Comparison of ENCODE assay signal across 1 cellular context in the genomic region with DNA sequence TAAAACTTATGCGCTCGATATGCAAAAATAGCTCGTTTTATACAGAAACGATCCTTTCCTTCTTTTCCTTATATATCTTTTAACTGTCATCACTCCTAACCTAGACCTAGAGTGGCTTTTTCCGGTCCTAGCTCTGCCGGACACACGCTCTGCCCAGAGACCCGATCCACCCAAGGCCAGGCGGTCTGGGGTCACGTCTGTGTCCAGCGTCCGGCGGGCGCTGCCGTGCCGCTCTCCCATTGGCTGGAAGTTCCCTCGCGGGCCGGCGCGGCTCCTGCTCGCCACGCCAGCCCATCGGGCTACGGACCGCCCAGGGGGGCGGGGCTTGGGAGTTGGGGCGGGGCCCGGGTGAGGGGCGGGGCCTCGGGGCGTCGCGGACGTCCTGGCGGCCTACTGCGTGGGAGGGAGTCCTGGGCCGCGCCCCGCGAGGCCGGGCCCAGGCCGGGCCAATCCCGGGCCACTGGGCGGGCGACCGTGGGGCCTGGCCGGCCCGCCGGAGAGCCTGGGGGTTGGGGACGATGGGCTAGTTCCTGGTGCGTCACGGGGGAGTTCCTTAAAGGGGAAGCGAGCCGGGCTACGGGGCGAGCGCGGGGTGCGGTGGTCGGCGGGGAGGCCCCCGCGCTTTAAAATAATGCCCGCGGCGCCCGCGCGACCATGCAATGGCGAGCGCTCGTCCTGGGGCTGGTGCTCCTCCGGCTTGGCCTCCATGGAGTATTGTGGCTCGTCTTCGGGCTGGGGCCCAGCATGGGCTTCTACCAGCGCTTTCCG.
TF ChIP-seq lines count a peak whose summit lies in the region.

Gene EDEM1, plus strand, starts transcription at position 556 of the 768 bp plus-strand sequence. Its CDS starts 99 bp downstream, at position 655.

TF ChIP-seq in GM12878, 131 proteins besides CTCF, POLR2A, EP300 and RAD21 (continued from another document and continues in another):
- TF ChIP-seq, protein P1, sequence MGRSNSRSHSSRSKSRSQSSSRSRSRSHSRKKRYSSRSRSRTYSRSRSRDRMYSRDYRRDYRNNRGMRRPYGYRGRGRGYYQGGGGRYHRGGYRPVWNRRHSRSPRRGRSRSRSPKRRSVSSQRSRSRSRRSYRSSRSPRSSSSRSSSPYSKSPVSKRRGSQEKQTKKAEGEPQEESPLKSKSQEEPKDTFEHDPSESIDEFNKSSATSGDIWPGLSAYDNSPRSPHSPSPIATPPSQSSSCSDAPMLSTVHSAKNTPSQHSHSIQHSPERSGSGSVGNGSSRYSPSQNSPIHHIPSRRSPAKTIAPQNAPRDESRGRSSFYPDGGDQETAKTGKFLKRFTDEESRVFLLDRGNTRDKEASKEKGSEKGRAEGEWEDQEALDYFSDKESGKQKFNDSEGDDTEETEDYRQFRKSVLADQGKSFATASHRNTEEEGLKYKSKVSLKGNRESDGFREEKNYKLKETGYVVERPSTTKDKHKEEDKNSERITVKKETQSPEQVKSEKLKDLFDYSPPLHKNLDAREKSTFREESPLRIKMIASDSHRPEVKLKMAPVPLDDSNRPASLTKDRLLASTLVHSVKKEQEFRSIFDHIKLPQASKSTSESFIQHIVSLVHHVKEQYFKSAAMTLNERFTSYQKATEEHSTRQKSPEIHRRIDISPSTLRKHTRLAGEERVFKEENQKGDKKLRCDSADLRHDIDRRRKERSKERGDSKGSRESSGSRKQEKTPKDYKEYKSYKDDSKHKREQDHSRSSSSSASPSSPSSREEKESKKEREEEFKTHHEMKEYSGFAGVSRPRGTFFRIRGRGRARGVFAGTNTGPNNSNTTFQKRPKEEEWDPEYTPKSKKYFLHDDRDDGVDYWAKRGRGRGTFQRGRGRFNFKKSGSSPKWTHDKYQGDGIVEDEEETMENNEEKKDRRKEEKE (IDR thresholded peaks at IDR 0.05), result no peak
- TF ChIP-seq BCL11A (IDR thresholded peaks at IDR 0.05; ENCODE audit: low read depth, low read length) (no peak), ATF7 (IDR thresholded peaks at IDR 0.05; ENCODE audit: low read depth) (no peak), MTA3 (IDR thresholded peaks at IDR 0.05; ENCODE audit: borderline replicate concordance, low read length) (no peak), HDAC2 (IDR thresholded peaks at IDR 0.05) (no peak), CREB1 (IDR thresholded peaks at IDR 0.05; ENCODE audit: low read depth) (peak; percentile 90), HCFC1 (IDR thresholded peaks at IDR 0.05; ENCODE audit: low read length) (no peak), MXI1 (IDR thresholded peaks at IDR 0.05; ENCODE audit: low read depth, low read length) (peak; percentile 72), CHD4 (IDR thresholded peaks at IDR 0.05) (no peak), KDM1A (IDR thresholded peaks at IDR 0.05; ENCODE audit: borderline replicate concordance) (no peak), RAD51 (IDR thresholded peaks at IDR 0.05) (no peak), RELB (IDR thresholded peaks at IDR 0.05; ENCODE audit: low read depth) (peak; percentile 43), BHLHE40 (IDR thresholded peaks at IDR 0.05; ENCODE audit: borderline replicate concordance in 1 of 2, low read depth in 2 of 2, low read length in 1 of 2) (peak in 1 of 2 experiments; percentile 50; a peak in 1 of 4 replicates), E2F8 (IDR thresholded peaks at IDR 0.05; ENCODE audit: low read depth, partially characterized antibody) (no peak), SMARCA5 (IDR thresholded peaks at IDR 0.05) (no peak), ESRRA (IDR thresholded peaks at IDR 0.05; ENCODE audit: low read length) (no peak), STAT3 (IDR thresholded peaks at IDR 0.05; ENCODE audit: low read depth, low read length) (no peak), MTA2 (IDR thresholded peaks at IDR 0.05; ENCODE audit: low read depth) (no peak), IKZF1 (conservative IDR thresholded peaks at IDR 0.05) (no peak), ZSCAN29 (IDR thresholded peaks at IDR 0.05) (no peak), SMAD5 (IDR thresholded peaks at IDR 0.05; ENCODE audit: low read depth) (no peak; the same call in 1 of the 2 replicates), ATF2 (IDR thresholded peaks at IDR 0.05; ENCODE audit: low read length) (no peak), DPF2 (IDR thresholded peaks at IDR 0.05) (no peak), SMC3 (IDR thresholded peaks at IDR 0.05; ENCODE audit: borderline replicate concordance, low read length) (no peak), POU2F2 (IDR thresholded peaks at IDR 0.05; ENCODE audit: borderline replicate concordance, low read depth, low read length) (0 out of 3 replicates have a peak, but pooled peaks have one; percentile 35), MEF2B (IDR thresholded peaks at IDR 0.05; ENCODE audit: partially characterized antibody, poor library complexity, severe bottlenecking) (no peak), ETV6 (conservative IDR thresholded peaks at IDR 0.05 in 1 of 2, IDR thresholded peaks at IDR 0.05 in 1 of 2; ENCODE audit: borderline replicate concordance in 1 of 2, low read depth in 1 of 2) (no peak), GABPA (IDR thresholded peaks at IDR 0.05; ENCODE audit: low read depth) (no peak), ASH2L (IDR thresholded peaks at IDR 0.05; ENCODE audit: borderline replicate concordance, low read depth) (no peak), FOS (IDR thresholded peaks at IDR 0.05; ENCODE audit: borderline replicate concordance, extremely low read depth, insufficient read length) (no peak)
- TF ChIP-seq, protein P2, sequence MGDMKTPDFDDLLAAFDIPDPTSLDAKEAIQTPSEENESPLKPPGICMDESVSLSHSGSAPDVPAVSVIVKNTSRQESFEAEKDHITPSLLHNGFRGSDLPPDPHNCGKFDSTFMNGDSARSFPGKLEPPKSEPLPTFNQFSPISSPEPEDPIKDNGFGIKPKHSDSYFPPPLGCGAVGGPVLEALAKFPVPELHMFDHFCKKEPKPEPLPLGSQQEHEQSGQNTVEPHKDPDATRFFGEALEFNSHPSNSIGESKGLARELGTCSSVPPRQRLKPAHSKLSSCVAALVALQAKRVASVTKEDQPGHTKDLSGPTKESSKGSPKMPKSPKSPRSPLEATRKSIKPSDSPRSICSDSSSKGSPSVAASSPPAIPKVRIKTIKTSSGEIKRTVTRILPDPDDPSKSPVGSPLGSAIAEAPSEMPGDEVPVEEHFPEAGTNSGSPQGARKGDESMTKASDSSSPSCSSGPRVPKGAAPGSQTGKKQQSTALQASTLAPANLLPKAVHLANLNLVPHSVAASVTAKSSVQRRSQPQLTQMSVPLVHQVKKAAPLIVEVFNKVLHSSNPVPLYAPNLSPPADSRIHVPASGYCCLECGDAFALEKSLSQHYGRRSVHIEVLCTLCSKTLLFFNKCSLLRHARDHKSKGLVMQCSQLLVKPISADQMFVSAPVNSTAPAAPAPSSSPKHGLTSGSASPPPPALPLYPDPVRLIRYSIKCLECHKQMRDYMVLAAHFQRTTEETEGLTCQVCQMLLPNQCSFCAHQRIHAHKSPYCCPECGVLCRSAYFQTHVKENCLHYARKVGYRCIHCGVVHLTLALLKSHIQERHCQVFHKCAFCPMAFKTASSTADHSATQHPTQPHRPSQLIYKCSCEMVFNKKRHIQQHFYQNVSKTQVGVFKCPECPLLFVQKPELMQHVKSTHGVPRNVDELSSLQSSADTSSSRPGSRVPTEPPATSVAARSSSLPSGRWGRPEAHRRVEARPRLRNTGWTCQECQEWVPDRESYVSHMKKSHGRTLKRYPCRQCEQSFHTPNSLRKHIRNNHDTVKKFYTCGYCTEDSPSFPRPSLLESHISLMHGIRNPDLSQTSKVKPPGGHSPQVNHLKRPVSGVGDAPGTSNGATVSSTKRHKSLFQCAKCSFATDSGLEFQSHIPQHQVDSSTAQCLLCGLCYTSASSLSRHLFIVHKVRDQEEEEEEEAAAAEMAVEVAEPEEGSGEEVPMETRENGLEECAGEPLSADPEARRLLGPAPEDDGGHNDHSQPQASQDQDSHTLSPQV (IDR thresholded peaks at IDR 0.05), result no peak
- TF ChIP-seq, protein P3, sequence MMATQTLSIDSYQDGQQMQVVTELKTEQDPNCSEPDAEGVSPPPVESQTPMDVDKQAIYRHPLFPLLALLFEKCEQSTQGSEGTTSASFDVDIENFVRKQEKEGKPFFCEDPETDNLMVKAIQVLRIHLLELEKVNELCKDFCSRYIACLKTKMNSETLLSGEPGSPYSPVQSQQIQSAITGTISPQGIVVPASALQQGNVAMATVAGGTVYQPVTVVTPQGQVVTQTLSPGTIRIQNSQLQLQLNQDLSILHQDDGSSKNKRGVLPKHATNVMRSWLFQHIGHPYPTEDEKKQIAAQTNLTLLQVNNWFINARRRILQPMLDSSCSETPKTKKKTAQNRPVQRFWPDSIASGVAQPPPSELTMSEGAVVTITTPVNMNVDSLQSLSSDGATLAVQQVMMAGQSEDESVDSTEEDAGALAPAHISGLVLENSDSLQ (IDR thresholded peaks at IDR 0.05), result no peak
- TF ChIP-seq, protein P4, sequence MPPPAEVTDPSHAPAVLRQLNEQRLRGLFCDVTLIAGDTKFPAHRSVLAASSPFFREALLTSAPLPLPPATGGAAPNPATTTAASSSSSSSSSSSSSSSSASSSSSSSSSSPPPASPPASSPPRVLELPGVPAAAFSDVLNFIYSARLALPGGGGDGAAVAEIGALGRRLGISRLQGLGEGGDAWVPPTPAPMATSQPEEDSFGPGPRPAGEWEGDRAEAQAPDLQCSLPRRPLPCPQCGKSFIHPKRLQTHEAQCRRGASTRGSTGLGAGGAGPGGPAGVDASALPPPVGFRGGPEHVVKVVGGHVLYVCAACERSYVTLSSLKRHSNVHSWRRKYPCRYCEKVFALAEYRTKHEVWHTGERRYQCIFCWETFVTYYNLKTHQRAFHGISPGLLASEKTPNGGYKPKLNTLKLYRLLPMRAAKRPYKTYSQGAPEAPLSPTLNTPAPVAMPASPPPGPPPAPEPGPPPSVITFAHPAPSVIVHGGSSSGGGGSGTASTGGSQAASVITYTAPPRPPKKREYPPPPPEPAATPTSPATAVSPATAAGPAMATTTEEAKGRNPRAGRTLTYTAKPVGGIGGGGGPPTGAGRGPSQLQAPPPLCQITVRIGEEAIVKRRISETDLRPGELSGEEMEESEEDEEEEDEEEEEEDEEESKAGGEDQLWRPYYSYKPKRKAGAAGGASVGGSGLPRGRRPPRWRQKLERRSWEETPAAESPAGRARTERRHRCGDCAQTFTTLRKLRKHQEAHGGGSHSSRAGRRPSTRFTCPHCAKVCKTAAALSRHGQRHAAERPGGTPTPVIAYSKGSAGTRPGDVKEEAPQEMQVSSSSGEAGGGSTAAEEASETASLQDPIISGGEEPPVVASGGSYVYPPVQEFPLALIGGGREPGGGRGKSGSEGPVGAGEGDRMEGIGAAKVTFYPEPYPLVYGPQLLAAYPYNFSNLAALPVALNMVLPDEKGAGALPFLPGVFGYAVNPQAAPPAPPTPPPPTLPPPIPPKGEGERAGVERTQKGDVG (CRISPR knock-in tag; IDR thresholded peaks at IDR 0.05), result no peak
